1 cellular context compared by ENCODE assay signal in the genomic region with DNA sequence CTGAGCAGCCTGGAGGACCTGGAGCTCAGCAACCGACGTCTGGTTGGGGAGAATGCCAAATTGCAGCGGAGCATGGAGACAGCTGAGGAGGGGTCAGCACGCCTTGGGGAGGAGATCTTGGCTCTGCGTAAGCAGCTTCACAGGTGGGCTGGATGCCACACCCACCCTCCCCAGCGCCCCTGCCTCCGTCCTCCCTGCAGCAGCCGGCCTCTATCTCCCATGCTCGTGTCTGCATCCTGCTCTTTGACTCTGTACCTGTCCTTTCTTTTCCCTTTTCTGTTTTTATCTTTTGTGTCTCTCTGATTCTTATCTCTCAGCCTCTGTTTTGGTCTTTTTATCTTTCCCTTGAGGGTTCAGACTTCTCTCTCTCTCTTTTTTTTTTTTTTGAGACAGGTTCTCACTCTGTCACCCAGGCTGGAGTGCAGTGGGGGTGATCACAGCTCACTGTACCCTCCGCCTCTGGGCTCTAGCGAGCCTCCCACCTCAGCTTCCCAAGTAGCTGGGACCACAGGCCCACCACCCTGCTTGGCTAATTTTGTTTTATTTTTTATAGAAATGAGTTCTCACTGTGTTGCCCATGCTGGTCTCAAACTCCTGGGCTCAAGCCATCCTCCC.
TF ChIP-seq lines count a peak whose summit lies in the region.

No MANE protein-coding gene starts in this region.

TF ChIP-seq in H1, 55 proteins besides CTCF, POLR2A, EP300 and RAD21:
- TF ChIP-seq NANOG (IDR thresholded peaks at IDR 0.05; ENCODE audit: insufficient read depth, low read depth, low read length, poor library complexity, severe bottlenecking) (no peak), MAFK (IDR thresholded peaks at IDR 0.05; ENCODE audit: low read depth, low read length) (no peak), TAF7 (optimal IDR thresholded peaks at IDR 0.05; ENCODE audit: borderline replicate concordance, low read depth, low read length) (no peak), CBX5 (IDR thresholded peaks at IDR 0.05; ENCODE audit: low read depth, low read length) (no peak)
TF ChIP-seq in H1: peak in this region for 0.
